Comparison of ENCODE assay signal across 7 cellular contexts in the genomic region with DNA sequence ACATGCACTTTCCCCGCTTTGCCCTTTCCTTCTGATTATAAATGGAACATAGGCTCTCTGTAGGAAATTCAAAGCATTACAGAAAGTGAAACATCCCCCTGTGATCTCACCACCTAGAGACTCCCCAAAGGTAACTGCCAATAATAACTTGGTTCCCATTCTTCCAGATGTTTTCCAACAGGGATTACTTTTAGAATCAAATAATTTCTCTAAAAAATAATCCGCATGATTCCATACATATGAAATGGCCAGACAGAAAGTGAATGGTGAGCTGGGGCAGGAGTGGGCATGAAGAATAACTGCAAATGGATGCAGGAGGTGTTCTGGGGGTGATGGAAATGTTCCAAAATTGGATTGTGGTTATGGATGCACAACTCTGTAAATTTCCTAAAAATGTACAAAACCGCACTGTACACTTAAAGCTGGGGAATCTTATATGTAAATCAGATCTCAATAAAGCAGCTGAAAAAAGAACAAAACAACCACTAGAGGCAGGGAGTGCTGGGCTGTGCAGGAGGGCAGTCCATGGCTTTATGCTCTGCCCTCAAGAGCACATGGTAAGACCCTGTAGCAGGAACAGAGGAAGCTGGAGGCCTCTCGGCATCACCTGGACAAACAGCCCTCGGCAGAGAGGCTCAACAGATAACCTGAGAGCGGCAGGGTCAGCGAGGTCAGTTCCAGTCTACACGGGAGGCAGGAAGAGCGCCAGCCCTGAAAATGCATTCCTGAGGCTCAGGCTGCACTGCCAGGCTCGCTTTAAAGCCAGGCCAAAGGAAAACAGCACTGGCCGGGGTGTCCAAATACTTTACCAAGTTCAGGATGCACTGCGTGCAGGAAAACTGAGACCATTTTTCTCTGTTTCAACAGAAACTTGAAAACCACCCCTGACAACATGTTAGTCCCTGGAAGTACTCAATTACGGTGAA. TPM values are rescaled to one million over a fixed set of nuclear protein-coding genes. Genes with fewer than 3 reads are reported as not detected.
DNase-seq lines count a peak whose midpoint lies in the region; TF ChIP-seq lines count a peak whose summit lies in the region.

No MANE protein-coding gene starts in this region.

- DNase-seq in GM13977 (ENCODE audit: low spot score) (no peak), RPMI7951 (ENCODE audit: low read depth) (peak; percentile 97), esophagus muscularis mucosa (ENCODE audit: extremely low spot score) (no peak), prostate gland (ENCODE audit: low spot score) (peak; percentile 55), NCI-H446 treated with DMSO at 0.1 percent for 48 hours (lab: John Stamatoyannopoulos, UW) (no peak), hepatic stellate cell (ENCODE audit: low spot score) (no peak)
- no peak for DNase-seq in stimulated activated CD4-positive, alpha-beta T cell treated with anti-CD3 and anti-CD28 coated beads, Interleukin-1b, Interleukin-23, amount 100 ng/mL, for 48 hours

- H3K4me3 ChIP-seq in esophagus muscularis mucosa: no peak overlapping the region
- no peak overlapping the region for H3K4me3 ChIP-seq in prostate gland

- H3K9me3 ChIP-seq in esophagus muscularis mucosa (no peaks in the 10 kb centered on the region), prostate gland (no peaks in the 10 kb centered on the region)

- H3K4me1 ChIP-seq in esophagus muscularis mucosa: peaks cover 83 to 100% (median 100%) of the 10 kb centered on the region in 4 donors
- H3K4me1 ChIP-seq in prostate gland (replicated peaks): peaks cover 17% of the 10 kb centered on the region

- TF ChIP-seq EP300 in esophagus muscularis mucosa (IDR thresholded peaks at IDR 0.05): no peak

- H3K27me3 ChIP-seq in esophagus muscularis mucosa (no peaks in the 10 kb centered on the region), prostate gland (replicated peaks; ENCODE audit: insufficient read depth) (no peaks in the 10 kb centered on the region)

- 34% methylated on average over 13 of the region's 13 CpGs for WGBS in esophagus muscularis mucosa
- WGBS in prostate gland: 13% methylated on average over 13 of the region's 13 CpGs

- TF ChIP-seq CTCF in GM13977 (IDR thresholded peaks at IDR 0.05; ENCODE audit: extremely low read depth, insufficient read depth, missing control alignments): peak; percentile 16
- peak; percentile 16 to 45 (median 18) for TF ChIP-seq CTCF in esophagus muscularis mucosa (IDR thresholded peaks at IDR 0.05)
- peak in 3 of 4 experiments; percentile 11 to 35 (median 33) for TF ChIP-seq CTCF in prostate gland (IDR thresholded peaks at IDR 0.05)

- in situ Hi-C loops in GM13977 (cut with MboI; ENCODE audit: low pct_unique_long_range_greater_than_20kb, low sequenced_read_pairs, unreplicated experiment): no loop called here

- peak overlapping the region; percentile 88 to 97 (median 92) for H3K27ac ChIP-seq in esophagus muscularis mucosa (replicated peaks in 1 of 4)
- H3K27ac ChIP-seq in prostate gland: peak overlapping the region; percentile 73 to 96

- intact Hi-C loops in esophagus muscularis mucosa (cut with DNase I): no loop called here
- intact Hi-C loops in prostate gland (cut with DNase I): no loop called here

- H3K36me3 ChIP-seq in esophagus muscularis mucosa (no peaks in the 10 kb centered on the region), prostate gland (no peaks in the 10 kb centered on the region)

- no peak for TF ChIP-seq POLR2A in esophagus muscularis mucosa (IDR thresholded peaks at IDR 0.05; ENCODE audit: low read depth)
- TF ChIP-seq POLR2A in prostate gland (IDR thresholded peaks at IDR 0.05): no peak

RNA-seq across cellular contexts. Expression of a gene that starts 39.7 kb away (rescaled TPM):
- 324 and 335 TPM in 2 replicates for total RNA-seq in RPMI7951 (2014; rRNA removed; shearing (Covaris generic))
- 100 to 1,000 TPM; 186 to 261 (median 203) TPM for total RNA-seq in esophagus muscularis mucosa
- 100 to 1,000 TPM; 139 to 150 TPM for total RNA-seq in prostate gland

Comparison
In these comparisons a context has a peak if more than half of its experiments do, and no peak if none do; other contexts are left out.
1. DNase-seq: peak in RPMI7951 (single experiment) and prostate gland (single experiment); none in GM13977 (single experiment), esophagus muscularis mucosa (single experiment), stimulated activated CD4-positive, alpha-beta T cell treated with anti-CD3 and anti-CD28 coated beads, Interleukin-1b, Interleukin-23, amount 100 ng/mL, for 48 hours (single experiment), NCI-H446 treated with DMSO at 0.1 percent for 48 hours (single experiment) and hepatic stellate cell (single experiment).
2. Peak in every context shown above with its lines, with median percentiles within 50 percentile points of each other: CTCF ChIP-seq.